5 cellular contexts compared by ENCODE assay signal in genomic region chr1:16939386-16940180, GRCh38. TPM values are rescaled to one million over a fixed set of nuclear protein-coding genes. Genes with fewer than 3 reads are reported as not detected.
"Had no signal": no experiment of that assay in that cellular context is flagged by ENCODE, and none has a peak within 500 bp of the region (broad histone marks: within the 10 kb centered on the region; RNA-seq: fewer than 3 reads in every experiment).

No MANE protein-coding gene starts in this region.

RNA-seq across cellular contexts. Expression of gene MFAP2, which starts 40.8 kb away (rescaled TPM):
- total RNA-seq: activated CD4-positive, alpha-beta T cell treated with anti-CD3 and anti-CD28 coated beads, Interleukin-2, amount 10 ng/mL, durations not matched to agents 7 days and 5 days; activated CD8-positive, alpha-beta T cell treated with anti-CD3 and anti-CD28 coated beads, Interleukin-2, amount 10 ng/mL, durations not matched to agents 7 days and 5 days; activated naive CD4-positive, alpha-beta T cell treated with anti-CD3 and anti-CD28 coated beads for 36 hours; naive thymus-derived CD8-positive, alpha-beta T cell had no signal

RNA-seq across cellular contexts. Expression of gene RNU1-2, which starts 43.8 kb away (rescaled TPM):
- total RNA-seq: right atrium auricular region had no signal
